Comparison of ENCODE assay signal across 13 cellular contexts in the genomic region with DNA sequence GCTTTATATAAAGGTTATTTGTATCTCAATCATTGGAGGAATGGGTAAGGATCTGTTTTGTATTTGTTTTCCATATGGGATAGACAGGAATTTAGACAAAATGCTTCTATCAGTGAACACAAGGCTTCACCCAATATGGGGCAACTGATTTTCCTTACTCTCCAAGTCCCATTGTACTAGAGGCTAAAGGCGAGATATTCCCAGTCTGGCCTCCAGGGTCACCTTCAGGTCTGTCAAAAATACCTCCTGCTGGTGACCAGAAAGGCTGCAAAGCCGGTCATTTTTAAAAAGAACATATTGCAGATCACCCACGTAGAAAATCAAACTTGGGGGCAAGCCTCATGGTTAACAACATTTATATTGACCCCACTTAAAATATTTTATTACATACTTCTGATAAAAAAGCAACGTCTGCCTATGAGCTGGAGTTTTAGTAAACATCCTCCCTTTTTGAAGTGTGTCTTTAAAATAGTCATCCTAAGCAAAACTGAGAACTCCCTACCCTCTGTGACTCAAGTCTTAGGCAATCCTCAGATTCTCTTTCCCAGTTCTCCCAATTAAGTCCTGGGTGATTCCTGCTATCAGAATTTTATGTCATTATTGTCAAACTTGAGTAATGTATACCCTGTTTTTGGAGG.
DNase-seq lines count a peak whose midpoint lies in the region; ATAC-seq and TF ChIP-seq lines count a peak whose summit lies in the region.
"Had no signal": no experiment of that assay in that cellular context is flagged by ENCODE, and none has a peak within 500 bp of the region (broad histone marks: within the 10 kb centered on the region; RNA-seq: fewer than 3 reads in every experiment).

No MANE protein-coding gene starts in this region.

- peak overlapping the region; percentile 10 for H3K27ac ChIP-seq in brain microvascular endothelial cell
- H3K27ac ChIP-seq in caudate nucleus (ENCODE audit: low read depth, low read length): no peak overlapping the region
- H3K27ac ChIP-seq: thyroid gland had no signal

- H3K4me3 ChIP-seq in BJ (ENCODE audit: low read depth, low read length) (no peak overlapping the region), brain microvascular endothelial cell (ENCODE audit: low read depth, low read length) (no peak overlapping the region), kidney epithelial cell (ENCODE audit: low read depth, low read length) (no peak overlapping the region)
- H3K4me3 ChIP-seq: thyroid gland had no signal

- in situ Hi-C loops in brain microvascular endothelial cell (cut with HindIII; ENCODE audit: low pct_ligation_motif_present, low sequenced_read_pairs): no loop called here

- TF ChIP-seq CTCF in BJ (IDR thresholded peaks at IDR 0.05; ENCODE audit: insufficient read depth, low read depth, low read length) (peak; percentile 47), brain microvascular endothelial cell (IDR thresholded peaks at IDR 0.05; ENCODE audit: low read depth, low read length, missing control alignments) (peak; percentile 73), kidney epithelial cell (IDR thresholded peaks at IDR 0.05; ENCODE audit: insufficient read depth, low read length, poor library complexity, severe bottlenecking) (peak; percentile 16)

- H3K27me3 ChIP-seq in BJ (ENCODE audit: control insufficient read depth, insufficient read depth, low read length) (no peaks in the 10 kb centered on the region), brain microvascular endothelial cell (replicated peaks) (no peaks in the 10 kb centered on the region), kidney epithelial cell (ENCODE audit: control insufficient read depth, insufficient read depth, low read length) (no peaks in the 10 kb centered on the region)
- H3K27me3 ChIP-seq: thyroid gland had no signal

- POLR2A ChIA-PET in BJ (lab: Charles Lee): no interaction called here

- H3K36me3 ChIP-seq in BJ (ENCODE audit: control insufficient read depth, insufficient read depth, low read length) (no peaks in the 10 kb centered on the region), brain microvascular endothelial cell (replicated peaks) (no peaks in the 10 kb centered on the region), kidney epithelial cell (ENCODE audit: control insufficient read depth, insufficient read depth, low read length) (no peaks in the 10 kb centered on the region)
- H3K36me3 ChIP-seq: thyroid gland had no signal

- DNase-seq in BJ (ENCODE audit: low read depth) (peak; percentile 28), HT-29 (ENCODE audit: low spot score) (peak; percentile 41), brain microvascular endothelial cell (no peak), kidney epithelial cell (ENCODE audit: low read depth) (no peak), NOMO-1 (lab: John Stamatoyannopoulos, UW; ENCODE audit: unreplicated experiment in 2 of 2) (no peak), caudate nucleus (lab: John Stamatoyannopoulos, UW) (no peak), T-helper 2 cell (no peak)
- DNase-seq: activated T-cell treated with anti-CD3 and anti-CD28 coated beads, Interleukin-2, amount 50 U/mL, for 72 hours; effector CD8-positive, alpha-beta T cell; NCI-H187 treated with DMSO at 0.1 percent for 48 hours; T-helper 17 cell; thyroid gland had no signal

- ATAC-seq in activated CD4-positive, CD25-positive, alpha-beta regulatory T cell treated with anti-CD3 and anti-CD28 coated beads, Interleukin-2, amount 50 U/mL, for 24 hours: no peak
- ATAC-seq: activated T-cell treated with anti-CD3 and anti-CD28 coated beads, Interleukin-2, amount 50 U/mL, for 72 hours; T-helper 17 cell had no signal

- CTCF ChIA-PET in BJ (lab: Yijun Ruan, JAX): interaction anchor here (0.6 to 1.5 kb wide), 4 partner anchors 12 to 177 kb away, joined by 3 to 5 read pairs (median 4); no protein-coding TSS in a partner anchor

Comparison
In these comparisons a context has a peak if more than half of its experiments do, and no peak if none do; other contexts are left out.
1. DNase-seq: peak in BJ (single experiment) and HT-29 (single experiment); none in brain microvascular endothelial cell (single experiment), kidney epithelial cell (single experiment), NOMO-1 (0 of 2), caudate nucleus (0 of 61) and T-helper 2 cell (0 of 5).
2. CTCF ChIP-seq: peak in every context shown above with its lines; median percentile 73 in brain microvascular endothelial cell; 47 in BJ; 16 in kidney epithelial cell.